In genomic region chr3:180264479-180264878, GRCh38 we compare ENCODE assay signal across 22 cellular contexts.
DNase-seq lines count a peak whose midpoint lies in the region; ATAC-seq, FAIRE-seq and TF ChIP-seq lines count a peak whose summit lies in the region.
"Had no signal": no experiment of that assay in that cellular context is flagged by ENCODE, and none has a peak within 500 bp of the region (broad histone marks: within the 10 kb centered on the region; RNA-seq: fewer than 3 reads in every experiment).

No MANE protein-coding gene starts in this region.

- no peak overlapping the region for H2BK12ac ChIP-seq in H1 (ENCODE audit: low read depth, low read length)

- no peak overlapping the region for H3K14ac ChIP-seq in IMR-90 (replicated peaks; ENCODE audit: low read depth, low read length)
- H3K14ac ChIP-seq in H1 (ENCODE audit: insufficient read length) = no peak overlapping the region

- no peak overlapping the region for H4K91ac ChIP-seq in IMR-90 (ENCODE audit: insufficient read depth, low read depth, low read length)
- H4K91ac ChIP-seq in H1 (replicated peaks; ENCODE audit: insufficient read length, low read length) = no peak overlapping the region

- H3K9me3 ChIP-seq in A549 (no peaks in the 10 kb centered on the region), IMR-90 (ENCODE audit: control insufficient read depth, insufficient read depth, low read length) (0 out of 2 replicates have a peak, but pooled peaks cover 3% of the 10 kb centered on the region), H1 (ENCODE audit: insufficient read depth in 2 of 2, low read depth in 1 of 2, low read length in 1 of 2) (no peaks in the 10 kb centered on the region; a peak in 1 of 4 replicates)
- H3K9me3 ChIP-seq: BE2C, HAP-1 had no signal

- FAIRE-seq in A549 (lab: Jason Lieb, UNC) (no peak), H1 (lab: Jason Lieb, UNC) (no peak)
- FAIRE-seq: D721Med, GM12878, GM19239, H54 had no signal

- no peaks in the 10 kb centered on the region for H3K79me2 ChIP-seq in H1 (ENCODE audit: control insufficient read depth in 1 of 2, insufficient read depth in 2 of 2, low read length in 2 of 2)

- H4K5ac ChIP-seq in IMR-90 (ENCODE audit: low read depth, low read length) = no peak overlapping the region
- no peak overlapping the region for H4K5ac ChIP-seq in H1 (ENCODE audit: insufficient read length, low read depth, low read length)

- no peak overlapping the region for H3K4ac ChIP-seq in IMR-90 (ENCODE audit: low read depth, low read length)
- no peak overlapping the region for H3K4ac ChIP-seq in H1 (replicated peaks; ENCODE audit: insufficient read length, low read depth, low read length)

- H3K56ac ChIP-seq in IMR-90 (ENCODE audit: extremely low read depth, insufficient read depth, low read length) (no peak overlapping the region), H1 (replicated peaks; ENCODE audit: insufficient read length, low read depth, low read length) (no peak overlapping the region)

- H2BK15ac ChIP-seq in IMR-90 (ENCODE audit: low read depth, low read length) (no peak overlapping the region), H1 (ENCODE audit: low read length) (no peak overlapping the region)

- POLR2A ChIA-PET in A549 (lab: Yijun Ruan, JAX) = no interaction called here
- POLR2A ChIA-PET in IMR-90 (lab: Charles Lee; ENCODE audit: unreplicated experiment) = no interaction called here
- POLR2A ChIA-PET in H1 (lab: Charles Lee; ENCODE audit: partially characterized antibody) = no interaction called here

- dilution Hi-C loops in IMR-90 (cut with HindIII; ENCODE audit: low sequenced_read_pairs, unreplicated experiment) = no loop called here

- H3K4me2 ChIP-seq in A549 (no peak overlapping the region), IMR-90 (ENCODE audit: low read depth, low read length) (no peak overlapping the region), H1 (ENCODE audit: insufficient read depth in 1 of 2, low read depth in 2 of 2, low read length in 2 of 2) (no peak overlapping the region)
- H3K4me2 ChIP-seq: BLaER1 treated with 17β-estradiol and CSF1 and Interleukin-3, amounts not matched to agents 10 nM and 100 nM had no signal

- H2AFZ ChIP-seq in IMR-90 (replicated peaks; ENCODE audit: low read length, poor library complexity) (no peak overlapping the region), H1 (ENCODE audit: low read length) (no peak overlapping the region)
- H2AFZ ChIP-seq: GM23248 had no signal

- H2BK20ac ChIP-seq in IMR-90 (ENCODE audit: low read depth, low read length) (no peak overlapping the region), H1 (ENCODE audit: low read length) (no peak overlapping the region)

- no peak overlapping the region for H4K8ac ChIP-seq in IMR-90 (ENCODE audit: low read depth in 2 of 2, low read length in 2 of 2)
- no peak overlapping the region for H4K8ac ChIP-seq in H1 (ENCODE audit: extremely low read depth, insufficient read depth, low read length)

- TF ChIP-seq POLR2A in A549 (IDR thresholded peaks at IDR 0.05; ENCODE audit: low read length) (no peak), IMR-90 (IDR thresholded peaks at IDR 0.05; ENCODE audit: low read depth, low read length) (no peak), H1 (IDR thresholded peaks at IDR 0.05; ENCODE audit: control extremely low read depth in 1 of 2, low read depth in 2 of 2, low read length in 2 of 2) (no peak)

- H3K27ac ChIP-seq in A549 (no peak overlapping the region), IMR-90 (ENCODE audit: insufficient read depth, low read length) (no peak overlapping the region), H1 (ENCODE audit: low read depth, low read length) (no peak overlapping the region)
- H3K27ac ChIP-seq: BLaER1 treated with 17β-estradiol and CSF1 and Interleukin-3, amounts not matched to agents 10 nM and 100 nM; GM23248 had no signal

- TF ChIP-seq CTCF in A549 (IDR thresholded peaks at IDR 0.05) (no peak), IMR-90 (conservative IDR thresholded peaks at IDR 0.05; ENCODE audit: low read depth, low read length) (no peak), H1 (IDR thresholded peaks at IDR 0.05; ENCODE audit: control extremely low read depth in 1 of 3, insufficient read depth in 1 of 3, low read depth in 1 of 3, low read length in 3 of 3) (no peak)

- H4K20me1 ChIP-seq in IMR-90 (ENCODE audit: insufficient read depth, low read length) (no peaks in the 10 kb centered on the region), H1 (replicated peaks in 1 of 2; ENCODE audit: control insufficient read depth in 1 of 2, insufficient read depth in 2 of 2, low read length in 2 of 2) (no peaks in the 10 kb centered on the region)
- H4K20me1 ChIP-seq: BLaER1 treated with 17β-estradiol and CSF1 and Interleukin-3, amounts not matched to agents 10 nM and 100 nM had no signal

- WGBS in A549 (ENCODE audit: missing lambda C conversion rate) = 6% methylated on average over 3 of the region's 3 CpGs
- WGBS in IMR-90 (ENCODE audit: extremely low coverage in 2 of 2, insufficient read length in 1 of 2), 2 experiments = no CpG with 5 or more reads among the region's 3 CpGs
- 93% methylated on average over 3 of the region's 3 CpGs; no CpG with 5 or more reads in 1 of the 2 experiments for WGBS in H1 (ENCODE audit: extremely low coverage in 1 of 2, insufficient coverage in 1 of 2, insufficient read length in 1 of 2, insufficient replicate concordance in 2 of 2, low coverage in 1 of 2, low lambda C conversion rate in 2 of 2, missing lambda C conversion rate in 1 of 2), 2 experiments

- no peak overlapping the region for H2BK5ac ChIP-seq in IMR-90 (ENCODE audit: low read depth, low read length, poor library complexity, severe bottlenecking)
- H2BK5ac ChIP-seq in H1 (ENCODE audit: low read depth, low read length) = no peak overlapping the region

- H3K36me3 ChIP-seq in IMR-90 (ENCODE audit: control insufficient read depth, insufficient read depth, low read length) (no peaks in the 10 kb centered on the region), H1 (ENCODE audit: control insufficient read depth in 2 of 4, insufficient read depth in 4 of 4, low read length in 3 of 4) (no peaks in the 10 kb centered on the region)
- H3K36me3 ChIP-seq: BE2C; BLaER1 treated with 17β-estradiol and CSF1 and Interleukin-3, amounts not matched to agents 10 nM and 100 nM; HAP-1 had no signal

- H3K4me1 ChIP-seq in A549 = no peaks in the 10 kb centered on the region
- no peaks in the 10 kb centered on the region for H3K4me1 ChIP-seq in IMR-90 (ENCODE audit: control insufficient read depth, insufficient read depth, low read length)
- no peaks in the 10 kb centered on the region for H3K4me1 ChIP-seq in H1 (replicated peaks in 1 of 4; ENCODE audit: control insufficient read depth in 3 of 4, insufficient read depth in 4 of 4, low read length in 3 of 4)
- H3K4me1 ChIP-seq: BE2C, HAP-1 had no signal

- DNase-seq in A549 (ENCODE audit: low read depth in 1 of 2, low spot score in 1 of 2) (no peak), IMR-90 (no peak), H1 (ENCODE audit: low read depth in 1 of 2, low spot score in 2 of 2) (no peak), cerebellum (ENCODE audit: low spot score) (no peak), Ammon's horn (ENCODE audit: low spot score) (no peak)
- DNase-seq: 8988T; BE2C; CD4-positive, alpha-beta T cell; CD8-positive, alpha-beta memory T cell; DMS 273 treated with DMSO at 0.1 percent for 48 hours; DMS79; EL; GDM1; GM23248; HFFc6 had no signal

- no peak overlapping the region for H2AK5ac ChIP-seq in IMR-90 (ENCODE audit: low read depth, low read length)
- no peak overlapping the region for H2AK5ac ChIP-seq in H1 (ENCODE audit: low read depth, low read length)

- H2BK120ac ChIP-seq in IMR-90 (ENCODE audit: low read depth, low read length) (no peak overlapping the region), H1 (replicated peaks; ENCODE audit: low read depth, low read length) (no peak overlapping the region)

- intact Hi-C loops in IMR-90 (cut with micrococcal nuclease) = no loop called here

- no peak for TF ChIP-seq EP300 in A549 (IDR thresholded peaks at IDR 0.05)
- no peak for TF ChIP-seq EP300 in H1 (IDR thresholded peaks at IDR 0.05; ENCODE audit: borderline replicate concordance in 1 of 2, low read depth in 2 of 2, low read length in 2 of 2)

- BruUV-seq in IMR-90 (replicated peaks; lab: Mats Ljungman, UMichigan) = no TSS peak

- ATAC-seq in A549 (no peak), IMR-90 (ENCODE audit: low read depth) (no peak), HG03460 (IDR thresholded peaks at IDR 0.05; ENCODE audit: unreplicated experiment) (no peak)
- ATAC-seq: GM12878 had no signal

- H3K79me1 ChIP-seq in IMR-90 (ENCODE audit: low read depth in 1 of 2, low read length in 2 of 2) (no peaks in the 10 kb centered on the region), H1 (ENCODE audit: low read depth, low read length) (no peaks in the 10 kb centered on the region)

- no peak overlapping the region for H2AK9ac ChIP-seq in IMR-90 (replicated peaks; ENCODE audit: low read depth, low read length, poor library complexity)

- CTCF ChIA-PET in A549 (lab: Yijun Ruan, JAX) (no interaction called here), IMR-90 (lab: Yijun Ruan, JAX) (no interaction called here), H1 (lab: Charles Lee; ENCODE audit: partially characterized antibody) (no interaction called here)

- no peak overlapping the region for H3K9ac ChIP-seq in IMR-90 (ENCODE audit: low read depth, low read length)
- H3K9ac ChIP-seq in H1 (replicated peaks in 1 of 4; ENCODE audit: extremely low read depth in 1 of 4, low read depth in 3 of 4, low read length in 3 of 4) = no peak overlapping the region
- H3K9ac ChIP-seq: BLaER1 treated with 17β-estradiol and CSF1 and Interleukin-3, amounts not matched to agents 10 nM and 100 nM; GM23248 had no signal

- no peak overlapping the region for H3K18ac ChIP-seq in IMR-90 (ENCODE audit: low read depth, low read length)
- no peak overlapping the region for H3K18ac ChIP-seq in H1 (ENCODE audit: extremely low read depth, low read length)

- H3K23ac ChIP-seq in IMR-90 (ENCODE audit: low read depth, low read length) = no peak overlapping the region
- H3K23ac ChIP-seq in H1 (ENCODE audit: insufficient read length) = no peak overlapping the region

- in situ Hi-C loops in IMR-90 (cut with MboI; ENCODE audit: low sequenced_read_pairs) = no loop called here

- H3K9me1 ChIP-seq in IMR-90 (ENCODE audit: insufficient read depth, low read length) = no peaks in the 10 kb centered on the region

- no peaks in the 10 kb centered on the region for H3K27me3 ChIP-seq in IMR-90 (ENCODE audit: control insufficient read depth, insufficient read depth, low read length)
- no peaks in the 10 kb centered on the region for H3K27me3 ChIP-seq in H1 (replicated peaks in 1 of 4; ENCODE audit: control insufficient read depth in 3 of 4, extremely low read depth in 1 of 4, insufficient read depth in 3 of 4, low read length in 3 of 4)
- H3K27me3 ChIP-seq: BE2C; BLaER1 treated with 17β-estradiol and CSF1 and Interleukin-3, amounts not matched to agents 10 nM and 100 nM had no signal

- no peak overlapping the region for H3K4me3 ChIP-seq in A549
- no peak overlapping the region for H3K4me3 ChIP-seq in IMR-90 (ENCODE audit: insufficient read depth, low read depth, low read length)
- no peak overlapping the region for H3K4me3 ChIP-seq in H1 (ENCODE audit: extremely low read depth in 1 of 4, insufficient read depth in 2 of 4, low read depth in 3 of 4, low read length in 4 of 4)
- H3K4me3 ChIP-seq: BLaER1 treated with 17β-estradiol and CSF1 and Interleukin-3, amounts not matched to agents 10 nM and 100 nM; GM12878; GM23248; HAP-1 had no signal

- no peak for TF ChIP-seq RAD21 in A549 (conservative IDR thresholded peaks at IDR 0.05 in 1 of 2, IDR thresholded peaks at IDR 0.05 in 1 of 2)
- no peak for TF ChIP-seq RAD21 in IMR-90 (IDR thresholded peaks at IDR 0.05; ENCODE audit: low read length)
- TF ChIP-seq RAD21 in H1 (IDR thresholded peaks at IDR 0.05 in 1 of 2, conservative IDR thresholded peaks at IDR 0.05 in 1 of 2; ENCODE audit: low read depth in 2 of 2, low read length in 2 of 2) = no peak

- no peaks in the 10 kb centered on the region for H3K23me2 ChIP-seq in H1 (ENCODE audit: low read depth, low read length)

Comparison
In these comparisons a context has a peak if more than half of its experiments do, and no peak if none do; other contexts are left out.
1. Of the 18 proteins assayed by ChIP-seq in both H1 and A549: peak only in H1: none; only in A549: none; in both: MAFK; in neither: 17.